8 cellular contexts compared by ENCODE assay signal in genomic region chr1:160097911-160098851, GRCh38. TPM values are rescaled to one million over a fixed set of nuclear protein-coding genes. Genes with fewer than 3 reads are reported as not detected.
DNase-seq lines count a peak whose midpoint lies in the region; ATAC-seq and TF ChIP-seq lines count a peak whose summit lies in the region.

TSS of gene IGSF8 (minus strand) at chr1:160098619. CDS start at chr1:160098472, 147 bp downstream.

- H3K27ac Mint-ChIP-seq in activated T-cell treated with anti-CD3 and anti-CD28 coated beads, Interleukin-2, amount 50 U/mL, for 24 hours = peak within 1 kb of the TSS; percentile 92
- H3K27ac Mint-ChIP-seq in naive B cell = peak within 1 kb of the TSS; percentile 88 to 99 (median 95)
- H3K27ac Mint-ChIP-seq in stimulated activated effector memory CD8-positive, alpha-beta T cell treated with anti-CD3 and anti-CD28 coated beads, Interleukin-12 subunit alpha, Interleukin-12 subunit beta, amount 100 ng/mL, for 72 hours = peak within 1 kb of the TSS; percentile 93

- CTCF ChIA-PET in PC-3 (lab: Charles Lee) = interaction anchor here (0.9 to 2.1 kb wide), 4 partner anchors 12 to 154 kb away, joined by 3 to 9 read pairs (median 6); no protein-coding TSS in a partner anchor

- no peaks in the 10 kb centered on the region for H4K20me1 ChIP-seq in PC-3 (ENCODE audit: low read length)

- TF ChIP-seq CTCF in PC-3 (conservative IDR thresholded peaks at IDR 0.05; ENCODE audit: low read depth, low read length) = no peak
- TF ChIP-seq CTCF in esophagus muscularis mucosa (IDR thresholded peaks at IDR 0.05) = no peak

- ATAC-seq in GM19467 (IDR thresholded peaks at IDR 0.05; ENCODE audit: unreplicated experiment) = peak; percentile 54
- peak; percentile 55 for ATAC-seq in PC-3
- peak; percentile 59 to 64 for ATAC-seq in naive B cell (ENCODE audit: low read depth in 2 of 2)
- peak; percentile 76 for ATAC-seq in stimulated activated effector memory CD8-positive, alpha-beta T cell treated with anti-CD3 and anti-CD28 coated beads, Interleukin-12 subunit alpha, Interleukin-12 subunit beta, amount 100 ng/mL, for 72 hours

- H3K36me3 ChIP-seq in PC-3 (ENCODE audit: low read depth, low read length) = no peaks in the 10 kb centered on the region
- H3K36me3 ChIP-seq in esophagus muscularis mucosa = peaks cover 4 to 23% (median 20%) of the 10 kb centered on the region in 4 donors

- 0 out of 2 replicates have a peak, but pooled peaks cover 7% of the 10 kb centered on the region for H3K79me2 ChIP-seq in PC-3 (ENCODE audit: low read length)

- H3K9ac ChIP-seq in PC-3 (ENCODE audit: low read length) = peak within 1 kb of the TSS; percentile 77

- H3K4me3 Mint-ChIP-seq in activated T-cell treated with anti-CD3 and anti-CD28 coated beads, Interleukin-2, amount 50 U/mL, for 24 hours = peak within 1 kb of the TSS; percentile 90
- peak within 1 kb of the TSS; percentile 84 to 96 (median 90) for H3K4me3 Mint-ChIP-seq in naive B cell
- H3K4me3 Mint-ChIP-seq in stimulated activated effector memory CD8-positive, alpha-beta T cell treated with anti-CD3 and anti-CD28 coated beads, Interleukin-12 subunit alpha, Interleukin-12 subunit beta, amount 100 ng/mL, for 72 hours = peak within 1 kb of the TSS; percentile 90

- H3K27me3 ChIP-seq in PC-3 (ENCODE audit: low read length) (no peaks in the 10 kb centered on the region), esophagus muscularis mucosa (no peaks in the 10 kb centered on the region)

- H3K9me3 ChIP-seq in PC-3 (ENCODE audit: low read length) (no peaks in the 10 kb centered on the region), esophagus muscularis mucosa (no peaks in the 10 kb centered on the region)

- H3K27me3 Mint-ChIP-seq in activated T-cell treated with anti-CD3 and anti-CD28 coated beads, Interleukin-2, amount 50 U/mL, for 24 hours = no peaks in the 10 kb centered on the region
- no peaks in the 10 kb centered on the region for H3K27me3 Mint-ChIP-seq in naive B cell

- no peaks in the 10 kb centered on the region for H3F3A ChIP-seq in PC-3 (ENCODE audit: low read length, unreplicated experiment)

- TF ChIP-seq EP300 in esophagus muscularis mucosa (IDR thresholded peaks at IDR 0.05) = no peak

- DNase-seq in CD1c-positive myeloid dendritic cell (ENCODE audit: extremely low spot score) (peak; percentile 86), HUDEP-2 (lab: John Stamatoyannopoulos, UW; ENCODE audit: unreplicated experiment in 76 of 76) (peak in 51 of 76 experiments; percentile 8 to 90 (median 79)), PC-3 (peak; percentile 76), esophagus muscularis mucosa (ENCODE audit: extremely low spot score) (peak; percentile 97), naive B cell (peak; percentile 85)
- peak; percentile 96 for DNase-seq in activated T-cell treated with anti-CD3 and anti-CD28 coated beads, Interleukin-2, amount 50 U/mL, for 24 hours
- peak; percentile 83 to 93 for DNase-seq in stimulated activated effector memory CD8-positive, alpha-beta T cell treated with anti-CD3 and anti-CD28 coated beads, Interleukin-12 subunit alpha, Interleukin-12 subunit beta, amount 100 ng/mL, for 72 hours (ENCODE audit: low spot score in 2 of 2)

- 17% methylated on average over 5 of the region's 64 CpGs for WGBS in esophagus muscularis mucosa

- no TSS peak for BruUV-seq in PC-3 (replicated peaks; lab: Mats Ljungman, UMichigan)

- intact Hi-C loops in PC-3 (cut with micrococcal nuclease) (loop anchor here (2.0 kb wide), 1 partner anchor 187 kb away; the partner anchor contains the start of gene PEX19), esophagus muscularis mucosa (cut with DNase I) (no loop called here)

- peaks cover 31% of the 10 kb centered on the region for H3K4me1 ChIP-seq in PC-3 (ENCODE audit: insufficient read depth, low read length)
- peaks cover 50 to 72% (median 66%) of the 10 kb centered on the region in 4 donors for H3K4me1 ChIP-seq in esophagus muscularis mucosa

- H3K36me3 Mint-ChIP-seq in activated T-cell treated with anti-CD3 and anti-CD28 coated beads, Interleukin-2, amount 50 U/mL, for 24 hours (ENCODE audit: low read depth) = peaks cover 34% of the 10 kb centered on the region
- H3K36me3 Mint-ChIP-seq in naive B cell = no peaks in the 10 kb centered on the region
- H3K36me3 Mint-ChIP-seq in stimulated activated effector memory CD8-positive, alpha-beta T cell treated with anti-CD3 and anti-CD28 coated beads, Interleukin-12 subunit alpha, Interleukin-12 subunit beta, amount 100 ng/mL, for 72 hours = peaks cover 24% of the 10 kb centered on the region

- H3K4me2 ChIP-seq in PC-3 (ENCODE audit: low read length) = peak within 1 kb of the TSS; percentile 99

- peak within 1 kb of the TSS; percentile 82 for H3K4me3 ChIP-seq in PC-3 (ENCODE audit: low read length)
- peak within 1 kb of the TSS; percentile 68 to 94 (median 86) for H3K4me3 ChIP-seq in esophagus muscularis mucosa

- POLR2A ChIA-PET in PC-3 (lab: Charles Lee; ENCODE audit: unreplicated experiment) = interaction anchor here (0.6 to 0.7 kb wide), 2 partner anchors 279 to 1068 kb away, joined by 3 to 5 read pairs; partner anchors contain the start of gene PPOX

- H3K4me1 Mint-ChIP-seq in activated T-cell treated with anti-CD3 and anti-CD28 coated beads, Interleukin-2, amount 50 U/mL, for 24 hours (ENCODE audit: low read depth) = peaks cover 73% of the 10 kb centered on the region
- H3K4me1 Mint-ChIP-seq in naive B cell = peaks cover 44 to 64% (median 48%) of the 10 kb centered on the region in 3 donors
- H3K4me1 Mint-ChIP-seq in stimulated activated effector memory CD8-positive, alpha-beta T cell treated with anti-CD3 and anti-CD28 coated beads, Interleukin-12 subunit alpha, Interleukin-12 subunit beta, amount 100 ng/mL, for 72 hours = peaks cover 57% of the 10 kb centered on the region

- H3K9me2 ChIP-seq in PC-3 (replicated peaks; ENCODE audit: low read length) = no peaks in the 10 kb centered on the region

- TF ChIP-seq POLR2A in esophagus muscularis mucosa (IDR thresholded peaks at IDR 0.05; ENCODE audit: low read depth) = no peak

- H3K9me3 Mint-ChIP-seq in activated T-cell treated with anti-CD3 and anti-CD28 coated beads, Interleukin-2, amount 50 U/mL, for 24 hours = no peaks in the 10 kb centered on the region
- no peaks in the 10 kb centered on the region for H3K9me3 Mint-ChIP-seq in naive B cell
- H3K9me3 Mint-ChIP-seq in stimulated activated effector memory CD8-positive, alpha-beta T cell treated with anti-CD3 and anti-CD28 coated beads, Interleukin-12 subunit alpha, Interleukin-12 subunit beta, amount 100 ng/mL, for 72 hours = no peaks in the 10 kb centered on the region

- peak within 1 kb of the TSS; percentile 19; the same call in 1 of the 2 replicates for H3K27ac ChIP-seq in PC-3 (ENCODE audit: low read length)
- H3K27ac ChIP-seq in esophagus muscularis mucosa (replicated peaks in 1 of 4) = peak within 1 kb of the TSS; percentile 94 to 98 (median 96)

- H2AFZ ChIP-seq in PC-3 (ENCODE audit: low read length) = peak within 1 kb of the TSS; percentile 99

RNA-seq across cellular contexts. Expression of gene IGSF8, which starts in this region (rescaled TPM):
- total RNA-seq in PC-3 (2014; rRNA removed) (37.1 and 49.1 TPM in 2 replicates), esophagus muscularis mucosa (10 to 100 TPM; 12.0 to 27.0 (median 21.9) TPM)
- 10 to 100 TPM; 33.6 to 53.1 (median 47.7) TPM for polyA plus RNA-seq in naive B cell (ENCODE audit: low read depth in 6 of 6)

Comparison
In these comparisons a context has a peak if more than half of its experiments do, and no peak if none do; other contexts are left out.
1. Peak in every context shown above with its lines: DNase-seq, ATAC-seq, H3K4me3 ChIP-seq and H3K27ac ChIP-seq.